In genomic region chr18:39244242-39244641, GRCh38 we compare ENCODE assay signal across 29 cellular contexts.
"Had no signal": no experiment of that assay in that cellular context is flagged by ENCODE, and none has a peak within 500 bp of the region (broad histone marks: within the 10 kb centered on the region; RNA-seq: fewer than 3 reads in every experiment).

No MANE protein-coding gene starts in this region.

- H3K9me3 ChIP-seq: ovary, psoas muscle, thoracic aorta, thyroid gland, tibial nerve, upper lobe of left lung, vagina had no signal

- H3K79me2 ChIP-seq: parathyroid adenoma had no signal

- H3K27me3 ChIP-seq: neural progenitor cell, ovary, spleen, thyroid gland, tibial nerve, upper lobe of left lung, vagina had no signal

- H3K4me2 ChIP-seq: neural progenitor cell, smooth muscle cell had no signal

- H3K27ac ChIP-seq: neural progenitor cell, ovary, parathyroid adenoma, psoas muscle, skin epidermis, spleen, thoracic aorta, thyroid gland, tibial nerve, upper lobe of left lung, vagina had no signal

- FAIRE-seq: urothelium cell line had no signal

- H3K4me1 ChIP-seq: neural progenitor cell, parathyroid adenoma, psoas muscle, spleen, thyroid gland, tibial nerve, upper lobe of left lung, vagina had no signal

- H3K9ac ChIP-seq: neural progenitor cell, parathyroid adenoma had no signal

- H2AFZ ChIP-seq: neural progenitor cell, parathyroid adenoma had no signal

- ATAC-seq: natural killer cell; psoas muscle; right cardiac atrium; sciatic nerve; stimulated activated memory B cell treated with anti-CD40 and anti-IgM and Interleukin-4, amounts not matched to agents 10 μg/mL and 1 μg/mL and 100 μg/mL, for 72 hours; stimulated activated naive CD8-positive, alpha-beta T cell treated with anti-CD3 and anti-CD28 coated beads, Interleukin-15, amount 100 ng/mL, for 72 hours; stimulated activated naive CD8-positive, alpha-beta T cell treated with anti-CD3 and anti-CD28 coated beads, Interleukin-15, Interleukin-2, amounts not matched to agents 100 U/mL and 50 U/mL, for 24 hours had no signal

- H3K4me3 ChIP-seq: neural progenitor cell, ovary, psoas muscle, skin epidermis, smooth muscle cell, spleen, thoracic aorta, thyroid gland, tibial nerve, upper lobe of left lung, vagina had no signal

- DNase-seq: natural killer cell; occipital lobe; ovary; posterior cingulate gyrus; psoas muscle; right cardiac atrium; spleen; stimulated activated CD4-positive, alpha-beta T cell treated with anti-CD3 and anti-CD28 coated beads, Interleukin-12 subunit alpha, Interleukin-12 subunit beta, amount 100 ng/mL, for 4 hours; stimulated activated CD4-positive, alpha-beta T cell treated with anti-CD3 and anti-CD28 coated beads, Interleukin-1b, Interleukin-23, amount 100 ng/mL, for 48 hours; stimulated activated CD4-positive, alpha-beta T cell treated with anti-CD3 and anti-CD28 coated beads, Interleukin-4, amount 100 ng/mL, for 1 hour; stimulated activated CD4-positive, alpha-beta T cell treated with anti-CD3 and anti-CD28 coated beads, Interleukin-4, amount 100 ng/mL, for 4 hours; stimulated activated CD8-positive, alpha-beta memory T cell treated with anti-CD3 and anti-CD28 coated beads, Interleukin-4, amount 100 ng/mL, for 48 hours; stimulated activated naive CD4-positive, alpha-beta T cell; stimulated activated naive CD8-positive, alpha-beta T cell treated with anti-CD3 and anti-CD28 coated beads, Interleukin-15, amount 100 ng/mL, for 72 hours; stimulated activated naive CD8-positive, alpha-beta T cell treated with anti-CD3 and anti-CD28 coated beads, Interleukin-15, Interleukin-2, amounts not matched to agents 100 U/mL and 50 U/mL, for 24 hours; substantia nigra; thyroid gland; trophoblast cell; upper lobe of left lung had no signal

- H3K36me3 ChIP-seq: neural progenitor cell, ovary, spleen, thoracic aorta, thyroid gland, tibial nerve, upper lobe of left lung, vagina had no signal
